26 cellular contexts compared by ENCODE assay signal in genomic region chr12:68387338-68387737, GRCh38. TPM values are rescaled to one million over a fixed set of nuclear protein-coding genes. Genes with fewer than 3 reads are reported as not detected.
A peak's percentile ranks its signal among the peaks of the same experiment; 100 is the strongest.
DNase-seq lines count a peak whose midpoint lies in the region; ATAC-seq, FAIRE-seq and TF ChIP-seq lines count a peak whose summit lies in the region.
"Had no signal": no experiment of that assay in that cellular context is flagged by ENCODE, and none has a peak within 500 bp of the region (broad histone marks: within the 10 kb centered on the region; RNA-seq: fewer than 3 reads in every experiment).

No MANE protein-coding gene starts in this region.

- H3K4me3 ChIP-seq in GM12878 (no peak overlapping the region), A673 (ENCODE audit: low read depth, low read length, poor library complexity, severe bottlenecking) (no peak overlapping the region)
- H3K4me3 ChIP-seq in naive thymus-derived CD4-positive, alpha-beta T cell (ENCODE audit: low read length), result no peak overlapping the region
- H3K4me3 ChIP-seq: PC-9, SJCRH30 had no signal

- H3K27ac Mint-ChIP-seq in stimulated activated naive CD8-positive, alpha-beta T cell treated with anti-CD3 and anti-CD28 coated beads, Interleukin-15, amount 100 ng/mL, for 72 hours, result no peak overlapping the region
- H3K27ac Mint-ChIP-seq in natural killer cell, result peak overlapping the region; percentile 1 to 59
- H3K27ac Mint-ChIP-seq in naive thymus-derived CD4-positive, alpha-beta T cell, result peak overlapping the region in 2 of 9 donors; percentile 1 to 84
- H3K27ac Mint-ChIP-seq: B cell had no signal

- no peak overlapping the region for H3K4me3 Mint-ChIP-seq in stimulated activated naive CD8-positive, alpha-beta T cell treated with anti-CD3 and anti-CD28 coated beads, Interleukin-15, amount 100 ng/mL, for 72 hours
- peak overlapping the region; percentile 2 for H3K4me3 Mint-ChIP-seq in natural killer cell
- H3K4me3 Mint-ChIP-seq in naive thymus-derived CD4-positive, alpha-beta T cell, result no peak overlapping the region
- H3K4me3 Mint-ChIP-seq: B cell had no signal

- H3K36me3 ChIP-seq in GM12878 (ENCODE audit: control insufficient read depth in 2 of 2, insufficient read depth in 2 of 2, low read length in 1 of 2), result no peaks in the 10 kb centered on the region; a peak in 1 of 4 replicates
- no peaks in the 10 kb centered on the region for H3K36me3 ChIP-seq in A673 (ENCODE audit: insufficient read depth, low read length, poor library complexity, severe bottlenecking)
- H3K36me3 ChIP-seq in naive thymus-derived CD4-positive, alpha-beta T cell (ENCODE audit: control insufficient read depth in 2 of 3, insufficient read depth in 3 of 3, low read length in 3 of 3), result peaks cover 0 to 3% (median 0%) of the 10 kb centered on the region in 3 experiments
- H3K36me3 ChIP-seq: SJCRH30 had no signal

- H3K9ac ChIP-seq in GM12878 (ENCODE audit: control insufficient read depth, insufficient read depth, low read length), result no peak overlapping the region

- 47% methylated on average over 1 of the region's 1 CpG for WGBS in GM12878 (ENCODE audit: insufficient coverage, insufficient replicate concordance, low lambda C conversion rate, missing lambda C conversion rate)

- no peak for FAIRE-seq in GM12878 (lab: Jason Lieb, UNC)
- FAIRE-seq: GM18507, H54 had no signal

- SMC1A ChIA-PET in GM12878 (lab: Charles Lee; ENCODE audit: uncharacterized antibody, unreplicated experiment), result interaction anchor here (1.0 to 4.6 kb wide), 3 partner anchors 11 to 78 kb away, joined by 3 to 38 read pairs (median 4); no protein-coding TSS in a partner anchor

- H3K9me3 ChIP-seq in GM12878 (replicated peaks; ENCODE audit: control insufficient read depth, insufficient read depth, low read length) (peaks cover 7% of the 10 kb centered on the region; the same call in 2 of the 3 replicates), A673 (ENCODE audit: low read depth, low read length, poor library complexity, severe bottlenecking) (peaks cover 4% of the 10 kb centered on the region)
- peaks cover 0 to 18% (median 5%) of the 10 kb centered on the region in 3 experiments for H3K9me3 ChIP-seq in naive thymus-derived CD4-positive, alpha-beta T cell (ENCODE audit: control insufficient read depth in 2 of 3, low read length in 3 of 3)
- H3K9me3 ChIP-seq: SJCRH30 had no signal

- BruUV-seq in GM12878 (replicated peaks; lab: Mats Ljungman, UMichigan) (no TSS peak), A673 (replicated peaks; lab: Mats Ljungman, UMichigan) (no TSS peak)

- H2AFZ ChIP-seq in GM12878 (ENCODE audit: control insufficient read depth, low read depth, low read length), result no peak overlapping the region
- H2AFZ ChIP-seq: PC-9 had no signal

- no peaks in the 10 kb centered on the region for H4K20me1 ChIP-seq in GM12878 (ENCODE audit: control insufficient read depth, insufficient read depth)

- H3K4me1 ChIP-seq in GM12878 (ENCODE audit: control insufficient read depth, insufficient read depth, low read length) (no peaks in the 10 kb centered on the region), A673 (ENCODE audit: insufficient read depth, low read length, poor library complexity, severe bottlenecking) (no peaks in the 10 kb centered on the region)
- H3K4me1 ChIP-seq in naive thymus-derived CD4-positive, alpha-beta T cell (ENCODE audit: control insufficient read depth in 2 of 2, insufficient read depth in 2 of 2, low read length in 2 of 2), result no peaks in the 10 kb centered on the region
- H3K4me1 ChIP-seq: SJCRH30 had no signal

- in situ Hi-C loops in GM12878 (cut with MboI), result no loop called here

- H3K4me2 ChIP-seq in GM12878 (ENCODE audit: control insufficient read depth, insufficient read depth), result no peak overlapping the region
- H3K4me2 ChIP-seq: PC-9 had no signal

- TF ChIP-seq POLR2A in GM12878 (IDR thresholded peaks at IDR 0.05; ENCODE audit: low read depth, low read length), result no peak

- RAD21 ChIA-PET in GM12878 (lab: Charles Lee; ENCODE audit: unreplicated experiment), result interaction anchor here (0.6 kb wide), 1 partner anchor 14 kb away, joined by 3 read pairs; no protein-coding TSS in a partner anchor

- no peak for TF ChIP-seq EP300 in GM12878 (IDR thresholded peaks at IDR 0.05; ENCODE audit: borderline replicate concordance in 1 of 2, control insufficient read depth in 1 of 2, low read depth in 2 of 2, low read length in 2 of 2)

- H3K4me1 Mint-ChIP-seq in stimulated activated naive CD8-positive, alpha-beta T cell treated with anti-CD3 and anti-CD28 coated beads, Interleukin-15, amount 100 ng/mL, for 72 hours, result peaks cover 13% of the 10 kb centered on the region
- peaks cover 38 to 49% of the 10 kb centered on the region in 2 donors for H3K4me1 Mint-ChIP-seq in natural killer cell
- H3K4me1 Mint-ChIP-seq in naive thymus-derived CD4-positive, alpha-beta T cell, result peaks cover 16 to 32% (median 27%) of the 10 kb centered on the region in 7 donors
- H3K4me1 Mint-ChIP-seq: B cell had no signal

- intact Hi-C loops in GM12878 (cut with micrococcal nuclease; ENCODE audit: unreplicated experiment), result no loop called here
- intact Hi-C loops in natural killer cell (cut with micrococcal nuclease), result loop anchor here (5.0 kb wide), 1 partner anchor 35 kb away; no protein-coding TSS in a partner anchor
- intact Hi-C loops in A673 (cut with micrococcal nuclease; ENCODE audit: unreplicated experiment), result no loop called here
- intact Hi-C loops in naive thymus-derived CD4-positive, alpha-beta T cell (cut with micrococcal nuclease), result no loop called here

- peaks cover 17 to 24% of the 10 kb centered on the region in 2 donors for H3K9me3 Mint-ChIP-seq in stimulated activated naive CD8-positive, alpha-beta T cell treated with anti-CD3 and anti-CD28 coated beads, Interleukin-15, amount 100 ng/mL, for 72 hours
- peaks cover 2 to 3% of the 10 kb centered on the region in 2 donors for H3K9me3 Mint-ChIP-seq in natural killer cell
- H3K9me3 Mint-ChIP-seq in naive thymus-derived CD4-positive, alpha-beta T cell, result peaks cover 4 to 41% (median 24%) of the 10 kb centered on the region in 11 donors

- TF ChIP-seq CTCF in GM12878 (IDR thresholded peaks at IDR 0.05 in 2 of 3, conservative IDR thresholded peaks at IDR 0.05 in 1 of 3; ENCODE audit: control insufficient read depth in 2 of 3, extremely low read depth in 1 of 3, insufficient read depth in 1 of 3, low read depth in 3 of 3, low read length in 3 of 3) (no peak), natural killer cell (IDR thresholded peaks at IDR 0.05) (no peak), A673 (conservative IDR thresholded peaks at IDR 0.05; ENCODE audit: low read depth, low read length) (no peak)

- no peaks in the 10 kb centered on the region for H3K27me3 Mint-ChIP-seq in stimulated activated naive CD8-positive, alpha-beta T cell treated with anti-CD3 and anti-CD28 coated beads, Interleukin-15, amount 100 ng/mL, for 72 hours
- H3K27me3 Mint-ChIP-seq in natural killer cell (ENCODE audit: low read depth in 2 of 2), result no peaks in the 10 kb centered on the region
- no peaks in the 10 kb centered on the region for H3K27me3 Mint-ChIP-seq in naive thymus-derived CD4-positive, alpha-beta T cell
- H3K27me3 Mint-ChIP-seq: B cell had no signal

- no peaks in the 10 kb centered on the region for H3K27me3 ChIP-seq in GM12878 (replicated peaks in 1 of 2; ENCODE audit: control insufficient read depth in 2 of 2, insufficient read depth in 2 of 2, low read length in 1 of 2)
- H3K27me3 ChIP-seq in A673 (replicated peaks; ENCODE audit: insufficient read depth, low read depth, low read length, poor library complexity), result peaks cover 21% of the 10 kb centered on the region
- H3K27me3 ChIP-seq in naive thymus-derived CD4-positive, alpha-beta T cell (ENCODE audit: control insufficient read depth in 2 of 2, insufficient read depth in 2 of 2, low read length in 2 of 2), result no peaks in the 10 kb centered on the region
- H3K27me3 ChIP-seq: SJCRH30 had no signal

- CTCF ChIA-PET in GM12878 (lab: Yijun Ruan, JAX), result interaction anchor here (0.6 to 1.2 kb wide), 3 partner anchors 9 to 770 kb away, joined by 3 to 4 read pairs (median 3); no protein-coding TSS in a partner anchor
- CTCF ChIA-PET in A673 (lab: Charles Lee), result no interaction called here
- CTCF ChIA-PET in naive thymus-derived CD4-positive, alpha-beta T cell (lab: Charles Lee), result no interaction called here

- DNase-seq in stimulated activated naive CD8-positive, alpha-beta T cell treated with anti-CD3 and anti-CD28 coated beads, Interleukin-15, amount 100 ng/mL, for 72 hours, result no peak
- no peak for DNase-seq in stimulated activated naive CD8-positive, alpha-beta T cell treated with anti-CD3 and anti-CD28 coated beads, Interleukin-15, Interleukin-2, amounts not matched to agents 100 U/mL and 50 U/mL, for 24 hours
- no peak for DNase-seq in GM12878 (ENCODE audit: low read depth, low spot score)
- DNase-seq in natural killer cell, result no peak
- no peak for DNase-seq in A673 (ENCODE audit: low spot score)
- DNase-seq in naive thymus-derived CD4-positive, alpha-beta T cell, result no peak
- no peak for DNase-seq in CD1c-positive myeloid dendritic cell (ENCODE audit: extremely low spot score)
- DNase-seq: Calu3; DMS79 treated with DMSO at 0.1 percent for 48 hours; KBM-7; MV-4-11; NCI-H1105; NCI-H1436 treated with DMSO at 0.1 percent for 48 hours; NCI-H187 treated with DMSO at 0.1 percent for 48 hours; NCI-H2107; NCI-H524; NCI-H748 treated with DMSO at 0.1 percent for 48 hours; NK-92 treated with Interleukin-12 subunit alpha and Interleukin-12 subunit beta, amount 100 ng/mL, for 24 hours; PC-9; SJCRH30 had no signal

- ATAC-seq in stimulated activated naive CD8-positive, alpha-beta T cell treated with anti-CD3 and anti-CD28 coated beads, Interleukin-15, amount 100 ng/mL, for 72 hours, result peak; percentile 53
- ATAC-seq in stimulated activated naive CD8-positive, alpha-beta T cell treated with anti-CD3 and anti-CD28 coated beads, Interleukin-15, Interleukin-2, amounts not matched to agents 100 U/mL and 50 U/mL, for 24 hours, result no peak
- peak; percentile 78 for ATAC-seq in GM12878
- peak; percentile 50 to 65 (median 64) for ATAC-seq in natural killer cell
- no peak for ATAC-seq in naive thymus-derived CD4-positive, alpha-beta T cell
- ATAC-seq: Right ventricle myocardium inferior, SK-N-SH treated with all-trans-retinoic acid at 6 μM for 48 hours had no signal

- H3K36me3 Mint-ChIP-seq in natural killer cell, result no peaks in the 10 kb centered on the region
- peaks cover 11 to 43% (median 19%) of the 10 kb centered on the region in 5 donors for H3K36me3 Mint-ChIP-seq in naive thymus-derived CD4-positive, alpha-beta T cell

- H3K27ac ChIP-seq in GM12878 (ENCODE audit: control insufficient read depth, insufficient read depth) (no peak overlapping the region), A673 (ENCODE audit: low read depth, low read length, poor library complexity, severe bottlenecking) (no peak overlapping the region)
- no peak overlapping the region for H3K27ac ChIP-seq in naive thymus-derived CD4-positive, alpha-beta T cell (ENCODE audit: low read depth, low read length)
- H3K27ac ChIP-seq: C4-2B, PC-9, SJCRH30 had no signal

- TF ChIP-seq RAD21 in GM12878 (IDR thresholded peaks at IDR 0.05; ENCODE audit: insufficient read depth, low read depth, low read length), result no peak

- H3K79me2 ChIP-seq in GM12878 (ENCODE audit: control insufficient read depth, insufficient read depth, low read length), result no peaks in the 10 kb centered on the region

- POLR2A ChIA-PET in GM12878 (lab: Charles Lee), result interaction anchor here (1.5 kb wide), 1 partner anchor 8 kb away, joined by 3 read pairs; no protein-coding TSS in a partner anchor
- POLR2A ChIA-PET in A673 (lab: Charles Lee; ENCODE audit: low non-redundant PET), result no interaction called here
- POLR2A ChIA-PET in naive thymus-derived CD4-positive, alpha-beta T cell (lab: Charles Lee), result interaction anchor here (0.7 to 0.8 kb wide), 2 partner anchors 10 to 22 kb away, joined by 3 read pairs; no protein-coding TSS in a partner anchor

RNA-seq across cellular contexts. Expression of gene MDM1, which starts 55.2 kb away (rescaled TPM):
- 59.3 and 61.0 TPM in 2 replicates for total RNA-seq in GM12878 (2013; cell fraction: nucleolus; rRNA removed)
- 17.1 and 19.8 TPM in 2 replicates for total RNA-seq in GM12878 (2014; rRNA removed)
- total RNA-seq in GM12878 (2014; rRNA removed; fragmentation: Illumina TruSeq; extraction: Trizol), result 20.9 and 22.5 TPM in 2 replicates
- 14.6 and 16.3 TPM in 2 replicates for total RNA-seq in GM12878 (2021)
- polyA plus RNA-seq in GM12878 (2011; ENCODE audit: low read depth), result 6.4 TPM
- polyA plus RNA-seq in GM12878 (2011; rRNA removed), result 23.4 and 35.5 TPM in 2 replicates
- 5.8 and 6.3 TPM in 2 replicates for polyA plus RNA-seq in GM12878 (2011; cell fraction: cytosol; rRNA removed)
- polyA plus RNA-seq in GM12878 (2011; cell fraction: nucleus; rRNA removed), result 49.8 and 54.6 TPM in 2 replicates
- polyA plus RNA-seq in GM12878 (2012), result 5.7 and 6.8 TPM in 2 replicates
- 21.1 and 23.8 TPM in 2 replicates for polyA plus RNA-seq in GM12878 (2014; fragmentation: Illumina TruSeq; extraction: Trizol)
- polyA plus RNA-seq in GM12878 (2014; fragmentation: Nextera tagmentation; extraction: Ambion mirVana), result 10 to 100 TPM; 10.1 to 10.6 TPM
- polyA plus RNA-seq in GM12878 (2014; rRNA removed), result 15.6 and 16.1 TPM in 2 replicates
- polyA plus RNA-seq in GM12878 (2016; fragmentation: Nextera tagmentation; extraction: Ambion mirVana), result 10 to 100 TPM; 15.9 to 25.3 TPM
- 9.9 and 11.3 TPM in 2 replicates for polyA minus RNA-seq in GM12878 (2011; rRNA and poly(A)+ RNA removed)
- polyA minus RNA-seq in GM12878 (2011; cell fraction: cytosol; rRNA and poly(A)+ RNA removed), result 4.7 and 7.7 TPM in 2 replicates
- polyA minus RNA-seq in GM12878 (2011; cell fraction: nucleus; rRNA and poly(A)+ RNA removed), result 19.9 and 30.0 TPM in 2 replicates
- total RNA-seq in natural killer cell, result 10 to 100 TPM; 21.3 to 36.2 (median 26.5) TPM
- 16.5 and 18.6 TPM in 2 replicates for total RNA-seq in A673 (2021)
- total RNA-seq in naive thymus-derived CD4-positive, alpha-beta T cell, result 10 to 100 TPM; 16.2 to 38.4 (median 23.4) TPM
- polyA plus RNA-seq in naive thymus-derived CD4-positive, alpha-beta T cell, result 10 to 100 TPM; 19.9 to 22.2 TPM

Comparison
In these comparisons a context has a peak if more than half of its experiments do, and no peak if none do; other contexts are left out.
1. ATAC-seq: peak in stimulated activated naive CD8-positive, alpha-beta T cell treated with anti-CD3 and anti-CD28 coated beads, Interleukin-15, amount 100 ng/mL, for 72 hours (single experiment), GM12878 (single experiment) and natural killer cell (3 of 3); none in stimulated activated naive CD8-positive, alpha-beta T cell treated with anti-CD3 and anti-CD28 coated beads, Interleukin-15, Interleukin-2, amounts not matched to agents 100 U/mL and 50 U/mL, for 24 hours (single experiment) and naive thymus-derived CD4-positive, alpha-beta T cell (single experiment).
2. H3K27ac Mint-ChIP-seq: peak in natural killer cell (2 of 2); none in stimulated activated naive CD8-positive, alpha-beta T cell treated with anti-CD3 and anti-CD28 coated beads, Interleukin-15, amount 100 ng/mL, for 72 hours (0 of 2).